Comparison of ENCODE assay signal across 9 cellular contexts in the genomic region with DNA sequence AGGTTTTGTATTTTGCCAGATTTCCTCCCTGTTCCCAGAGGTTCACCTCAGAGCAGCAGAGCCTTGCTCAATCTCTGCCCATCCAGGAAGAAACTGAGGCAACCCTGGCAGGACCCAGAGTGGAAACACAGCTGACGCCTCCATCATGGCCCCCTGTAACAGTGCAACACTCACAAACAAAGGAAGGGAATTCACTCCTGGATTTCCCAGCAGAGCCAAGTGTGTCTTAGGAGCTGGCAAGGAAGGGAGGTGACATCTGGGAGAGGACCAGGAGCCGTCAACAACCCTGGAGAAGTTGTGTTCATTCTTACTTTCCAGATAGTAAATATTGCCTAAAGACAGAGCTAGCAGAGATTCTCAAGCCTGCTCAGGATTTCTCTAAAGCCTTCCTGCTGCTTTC.
DNase-seq lines count a peak whose midpoint lies in the region; ATAC-seq and TF ChIP-seq lines count a peak whose summit lies in the region.
"Had no signal": no experiment of that assay in that cellular context is flagged by ENCODE, and none has a peak within 500 bp of the region (broad histone marks: within the 10 kb centered on the region; RNA-seq: fewer than 3 reads in every experiment).

No MANE protein-coding gene starts in this region.

- H3K27ac Mint-ChIP-seq in naive thymus-derived CD4-positive, alpha-beta T cell: peak overlapping the region in 8 of 9 donors; percentile 69 to 99 (median 92)

- TF ChIP-seq CTCF in heart right ventricle (IDR thresholded peaks at IDR 0.05) (no peak), mammary epithelial cell (conservative IDR thresholded peaks at IDR 0.05 in 1 of 2, IDR thresholded peaks at IDR 0.05 in 1 of 2; ENCODE audit: extremely low read depth in 1 of 2, insufficient read depth in 1 of 2, low read depth in 1 of 2, low read length in 2 of 2) (no peak), vagina (IDR thresholded peaks at IDR 0.05) (no peak)

- no peaks in the 10 kb centered on the region for H4K20me1 ChIP-seq in mammary epithelial cell (ENCODE audit: insufficient read depth, low read length)

- peaks cover 24 to 75% (median 58%) of the 10 kb centered on the region in 7 donors for H3K4me1 Mint-ChIP-seq in naive thymus-derived CD4-positive, alpha-beta T cell

- peak overlapping the region; percentile 75 for H3K4me2 ChIP-seq in mammary epithelial cell (ENCODE audit: insufficient read depth, low read depth, low read length)

- no peaks in the 10 kb centered on the region for H3K79me2 ChIP-seq in mammary epithelial cell (ENCODE audit: insufficient read depth, low read length)

- dilution Hi-C loops in mammary epithelial cell (cut with HindIII; ENCODE audit: low sequenced_read_pairs): loop anchor here (10.0 kb wide), 1 partner anchor 90 kb away; no protein-coding TSS in a partner anchor

- H3K4me3 ChIP-seq in heart right ventricle (no peak overlapping the region), mammary epithelial cell (replicated peaks in 1 of 3; ENCODE audit: insufficient read depth in 1 of 3, low read depth in 2 of 3, low read length in 3 of 3) (no peak overlapping the region), vagina (no peak overlapping the region)
- no peak overlapping the region for H3K4me3 ChIP-seq in naive thymus-derived CD4-positive, alpha-beta T cell (ENCODE audit: low read length)

- no peaks in the 10 kb centered on the region for H3K27me3 Mint-ChIP-seq in naive thymus-derived CD4-positive, alpha-beta T cell

- intact Hi-C loops in heart right ventricle (cut with DNase I) (loop anchor here in 8 of 10 donors (2.0 to 5.0 kb wide), 5 partner anchors 36 to 88 kb away; partner anchors contain the start of gene IRF2BPL (in 5 of the 8)), left cardiac atrium (cut with DNase I) (loop anchor here (5.0 kb wide), 3 partner anchors 37 to 88 kb away; partner anchors contain the start of gene IRF2BPL (in 1 of the 2)), mammary epithelial cell (cut with micrococcal nuclease) (no loop called here), vagina (cut with DNase I) (loop anchor here (5.0 kb wide), 1 partner anchor 73 kb away; the partner anchor contains the start of gene IRF2BPL)
- intact Hi-C loops in naive thymus-derived CD4-positive, alpha-beta T cell (cut with micrococcal nuclease): loop anchor here in 1 of 2 donors (10.0 kb wide), 1 partner anchor 1290 kb away; the partner anchor contains the start of genes ERG28 and TTLL5

- H3K9ac ChIP-seq in mammary epithelial cell (ENCODE audit: insufficient read depth, low read length): no peak overlapping the region

- TF ChIP-seq POLR2A in vagina (IDR thresholded peaks at IDR 0.05): no peak

- H3K9me3 ChIP-seq in heart right ventricle (no peaks in the 10 kb centered on the region), mammary epithelial cell (replicated peaks; ENCODE audit: insufficient read depth, low read length) (no peaks in the 10 kb centered on the region), vagina (no peaks in the 10 kb centered on the region)
- no peaks in the 10 kb centered on the region for H3K9me3 ChIP-seq in naive thymus-derived CD4-positive, alpha-beta T cell (ENCODE audit: control insufficient read depth in 2 of 3, low read length in 3 of 3)

- H3K9me3 Mint-ChIP-seq in naive thymus-derived CD4-positive, alpha-beta T cell: no peaks in the 10 kb centered on the region

- no peak for ATAC-seq in heart right ventricle
- ATAC-seq in left cardiac atrium: no peak
- ATAC-seq in naive thymus-derived CD4-positive, alpha-beta T cell: no peak
- no peak for ATAC-seq in HG02642 (IDR thresholded peaks at IDR 0.05; ENCODE audit: poor library complexity, unreplicated experiment)
- ATAC-seq in HG03135 (IDR thresholded peaks at IDR 0.05; ENCODE audit: unreplicated experiment): no peak

- BruUV-seq in mammary epithelial cell (replicated peaks; lab: Mats Ljungman, UMichigan): no TSS peak

- no peaks in the 10 kb centered on the region for H3K27me3 ChIP-seq in heart right ventricle
- no peaks in the 10 kb centered on the region for H3K27me3 ChIP-seq in mammary epithelial cell (ENCODE audit: insufficient read depth, low read length)
- H3K27me3 ChIP-seq in naive thymus-derived CD4-positive, alpha-beta T cell (ENCODE audit: control insufficient read depth in 2 of 2, insufficient read depth in 2 of 2, low read length in 2 of 2): no peaks in the 10 kb centered on the region
- H3K27me3 ChIP-seq in vagina: no peaks in the 10 kb centered on the region

- H3K4me1 ChIP-seq in heart right ventricle: peaks cover 25 to 85% (median 64%) of the 10 kb centered on the region in 9 donors
- peaks cover 81% of the 10 kb centered on the region for H3K4me1 ChIP-seq in mammary epithelial cell (ENCODE audit: insufficient read depth, low read length)
- H3K4me1 ChIP-seq in naive thymus-derived CD4-positive, alpha-beta T cell (ENCODE audit: control insufficient read depth in 2 of 2, insufficient read depth in 2 of 2, low read length in 2 of 2): peaks cover 31 to 40% of the 10 kb centered on the region in 2 donors
- H3K4me1 ChIP-seq in vagina: peaks cover 86% of the 10 kb centered on the region

- no peaks in the 10 kb centered on the region for H3K36me3 ChIP-seq in heart right ventricle
- no peaks in the 10 kb centered on the region for H3K36me3 ChIP-seq in mammary epithelial cell (ENCODE audit: insufficient read depth, low read length)
- no peaks in the 10 kb centered on the region for H3K36me3 ChIP-seq in naive thymus-derived CD4-positive, alpha-beta T cell (ENCODE audit: control insufficient read depth in 2 of 3, insufficient read depth in 3 of 3, low read length in 3 of 3)
- H3K36me3 ChIP-seq in vagina: no peaks in the 10 kb centered on the region

- POLR2A ChIA-PET in naive thymus-derived CD4-positive, alpha-beta T cell (lab: Charles Lee): interaction anchor here (0.6 to 7.4 kb wide), 8 partner anchors 10 to 98 kb away, joined by 3 to 76 read pairs (median 14); partner anchors contain the start of gene IRF2BPL

- H3K27ac ChIP-seq in heart right ventricle (peak overlapping the region; percentile 84 to 99 (median 97)), mammary epithelial cell (ENCODE audit: insufficient read depth, low read depth, low read length) (peak overlapping the region; percentile 74), vagina (peak overlapping the region; percentile 95)
- peak overlapping the region; percentile 87 for H3K27ac ChIP-seq in naive thymus-derived CD4-positive, alpha-beta T cell (ENCODE audit: low read depth, low read length)

- WGBS in heart right ventricle, 2 donors: 41 to 44% methylated on average over 2 of the region's 2 CpGs
- WGBS in mammary epithelial cell (ENCODE audit: low coverage, missing lambda C conversion rate): 100% methylated on average over 2 of the region's 2 CpGs

- no peak for DNase-seq in heart right ventricle
- DNase-seq in left cardiac atrium: no peak
- DNase-seq in mammary epithelial cell: no peak
- DNase-seq in naive thymus-derived CD4-positive, alpha-beta T cell: no peak
- DNase-seq in vagina (ENCODE audit: extremely low spot score in 2 of 2): no peak
- no peak for DNase-seq in NCI-H1694 (lab: John Stamatoyannopoulos, UW)
- DNase-seq: foreskin melanocyte had no signal

- in situ Hi-C loops in mammary epithelial cell (cut with MboI; ENCODE audit: low sequenced_read_pairs in 2 of 2): no loop called here

- CTCF ChIA-PET in mammary epithelial cell (lab: Charles Lee; ENCODE audit: low non-redundant PET): no interaction called here
- CTCF ChIA-PET in naive thymus-derived CD4-positive, alpha-beta T cell (lab: Charles Lee): interaction anchor here (1.4 to 2.5 kb wide), 4 partner anchors 19 to 115 kb away, joined by 4 to 20 read pairs (median 5); no protein-coding TSS in a partner anchor

- no peak overlapping the region for H2AFZ ChIP-seq in mammary epithelial cell (ENCODE audit: low read depth, low read length)

- H3K36me3 Mint-ChIP-seq in naive thymus-derived CD4-positive, alpha-beta T cell: no peaks in the 10 kb centered on the region

- peak overlapping the region in 5 of 10 donors; percentile 32 to 55 (median 48) for H3K4me3 Mint-ChIP-seq in naive thymus-derived CD4-positive, alpha-beta T cell
